In genomic region chr14:99035268-99035667, GRCh38 we compare ENCODE assay signal across 11 cellular contexts.
DNase-seq lines count a peak whose midpoint lies in the region; ATAC-seq and TF ChIP-seq lines count a peak whose summit lies in the region.
"Had no signal": no experiment of that assay in that cellular context is flagged by ENCODE, and none has a peak within 500 bp of the region (broad histone marks: within the 10 kb centered on the region; RNA-seq: fewer than 3 reads in every experiment).

No MANE protein-coding gene starts in this region.

- WGBS in lung, 2 donors = 36 to 57% methylated on average over 4 of the region's 4 CpGs

- peak; percentile 26 for DNase-seq in DMS153 (lab: John Stamatoyannopoulos, UW)
- no peak for DNase-seq in DMS153 treated with DMSO at 0.1 percent for 48 hours (lab: John Stamatoyannopoulos, UW; ENCODE audit: unreplicated experiment)
- DNase-seq in coronary artery (ENCODE audit: low spot score) = peak; percentile 76
- DNase-seq in lung (ENCODE audit: low spot score) = peak; percentile 44
- DNase-seq in upper lobe of right lung = no peak
- DNase-seq in WERI-Rb-1 = no peak
- DNase-seq: stimulated activated naive CD8-positive, alpha-beta T cell treated with anti-CD3 and anti-CD28 coated beads, Interleukin-15, Interleukin-2, amounts not matched to agents 100 U/mL and 50 U/mL, for 24 hours had no signal

- H3K4me3 ChIP-seq in coronary artery (peak overlapping the region; percentile 67), lung (no peak overlapping the region), upper lobe of right lung (no peak overlapping the region), WERI-Rb-1 (ENCODE audit: low read depth, low read length) (no peak overlapping the region)

- H3K9me3 ChIP-seq in lung (ENCODE audit: control insufficient read depth in 2 of 2, insufficient read depth in 1 of 2, low read length in 1 of 2) (peaks cover 0 to 5% of the 10 kb centered on the region in 2 donors), upper lobe of right lung (no peaks in the 10 kb centered on the region), WERI-Rb-1 (ENCODE audit: severe bottlenecking) (no peaks in the 10 kb centered on the region)

- H3K27ac ChIP-seq in coronary artery (peak overlapping the region; percentile 76 to 85), lung (ENCODE audit: low read depth in 1 of 2, low read length in 1 of 2) (peak overlapping the region in 1 of 2 donors; percentile 74), upper lobe of right lung (peak overlapping the region; percentile 49), WERI-Rb-1 (no peak overlapping the region)
- H3K27ac ChIP-seq: 22Rv1, KMS-11 had no signal

- intact Hi-C loops in upper lobe of right lung (cut with DNase I) = no loop called here

- H3K4me1 ChIP-seq in lung (ENCODE audit: control insufficient read depth in 2 of 2, insufficient read depth in 2 of 2, low read length in 2 of 2) (peaks cover 0 to 4% of the 10 kb centered on the region in 2 donors), upper lobe of right lung (peaks cover 15% of the 10 kb centered on the region)

- TF ChIP-seq CTCF in coronary artery (IDR thresholded peaks at IDR 0.05) (no peak), lung (IDR thresholded peaks at IDR 0.05; ENCODE audit: control extremely low read depth, extremely low read depth) (no peak), upper lobe of right lung (IDR thresholded peaks at IDR 0.05) (no peak), WERI-Rb-1 (IDR thresholded peaks at IDR 0.05; ENCODE audit: low read depth, low read length) (no peak)

- H3K27me3 ChIP-seq in lung (ENCODE audit: control insufficient read depth, insufficient read depth) (no peaks in the 10 kb centered on the region), upper lobe of right lung (no peaks in the 10 kb centered on the region), WERI-Rb-1 (ENCODE audit: insufficient read depth, low read depth, severe bottlenecking) (peaks cover 92% of the 10 kb centered on the region)

- ATAC-seq in lung (ENCODE audit: insufficient read depth, low FRiP score) (no peak), upper lobe of right lung (peak; percentile 71), GM18909 (IDR thresholded peaks at IDR 0.05; ENCODE audit: poor library complexity, unreplicated experiment) (no peak), GM18870 (IDR thresholded peaks at IDR 0.05; ENCODE audit: unreplicated experiment) (no peak)
- ATAC-seq: stimulated activated naive CD8-positive, alpha-beta T cell treated with anti-CD3 and anti-CD28 coated beads, Interleukin-15, Interleukin-2, amounts not matched to agents 100 U/mL and 50 U/mL, for 24 hours had no signal

- H3K36me3 ChIP-seq in lung (ENCODE audit: control insufficient read depth in 2 of 2, insufficient read depth in 2 of 2, low read length in 2 of 2) (no peaks in the 10 kb centered on the region), upper lobe of right lung (no peaks in the 10 kb centered on the region), WERI-Rb-1 (no peaks in the 10 kb centered on the region)

Comparison
In these comparisons a context has a peak if more than half of its experiments do, and no peak if none do; other contexts are left out.
1. DNase-seq: peak in DMS153 (single experiment), coronary artery (single experiment) and lung (single experiment); none in DMS153 treated with DMSO at 0.1 percent for 48 hours (single experiment), upper lobe of right lung (single experiment) and WERI-Rb-1 (single experiment).